In genomic region chr6:142429195-142429594, GRCh38 we compare ENCODE assay signal across 25 cellular contexts.
DNase-seq lines count a peak whose midpoint lies in the region; ATAC-seq, FAIRE-seq and TF ChIP-seq lines count a peak whose summit lies in the region.
"Had no signal": no experiment of that assay in that cellular context is flagged by ENCODE, and none has a peak within 500 bp of the region (broad histone marks: within the 10 kb centered on the region; RNA-seq: fewer than 3 reads in every experiment).

No MANE protein-coding gene starts in this region.

- H3K9ac ChIP-seq in endothelial cell of umbilical vein (replicated peaks; ENCODE audit: extremely low read depth, insufficient read depth, low read length) (no peak overlapping the region), neural progenitor cell (no peak overlapping the region)

- H3K36me3 ChIP-seq in ACC112 (ENCODE audit: insufficient read depth, low read length): 0 out of 2 replicates have a peak, but pooled peaks cover 3% of the 10 kb centered on the region
- peaks cover 0 to 17% of the 10 kb centered on the region in 2 experiments for H3K36me3 ChIP-seq in endothelial cell of umbilical vein (ENCODE audit: control insufficient read depth in 2 of 2, extremely low read depth in 1 of 2, insufficient read depth in 2 of 2, low read length in 2 of 2)
- no peaks in the 10 kb centered on the region for H3K36me3 ChIP-seq in neural progenitor cell

- H3K4me1 ChIP-seq in ACC112 (ENCODE audit: control insufficient read depth, insufficient read depth, low read length, unreplicated experiment): peaks cover 16% of the 10 kb centered on the region
- no peaks in the 10 kb centered on the region for H3K4me1 ChIP-seq in endothelial cell of umbilical vein (ENCODE audit: control insufficient read depth, extremely low read depth, insufficient read depth, low read length)
- no peaks in the 10 kb centered on the region for H3K4me1 ChIP-seq in neural progenitor cell

- no TSS peak for BruUV-seq in endothelial cell of umbilical vein (replicated peaks; lab: Mats Ljungman, UMichigan)

- H4K20me1 ChIP-seq in endothelial cell of umbilical vein (replicated peaks; ENCODE audit: control insufficient read depth, extremely low read depth, insufficient read depth, low read length): no peaks in the 10 kb centered on the region
- H4K20me1 ChIP-seq in neural progenitor cell (ENCODE audit: low read depth): no peaks in the 10 kb centered on the region

- CTCF ChIA-PET in endothelial cell of umbilical vein (lab: Charles Lee): interaction anchor here (0.7 to 1.2 kb wide), 3 partner anchors 9 to 46 kb away, joined by 3 to 7 read pairs (median 3); no protein-coding TSS in a partner anchor

- no peak for TF ChIP-seq POLR2A in endothelial cell of umbilical vein (IDR thresholded peaks at IDR 0.05; ENCODE audit: low read depth, low read length)

- DNase-seq in NCI-H1105 treated with DMSO at 0.1 percent for 48 hours (lab: John Stamatoyannopoulos, UW) (peak; percentile 20), NCI-H1105 (lab: John Stamatoyannopoulos, UW) (no peak), NCI-H69 (lab: John Stamatoyannopoulos, UW) (peak; percentile 78), endothelial cell of umbilical vein (ENCODE audit: low read depth, low spot score) (peak; percentile 56), neural progenitor cell (ENCODE audit: low spot score) (no peak)
- DNase-seq in stimulated activated CD4-positive, alpha-beta T cell treated with anti-CD3 and anti-CD28 coated beads, Interleukin-12 subunit alpha, Interleukin-12 subunit beta, amount 100 ng/mL, for 4 hours: no peak
- DNase-seq: COR-L47, DMS 273 treated with DMSO at 0.1 percent for 48 hours, DND-41, GDM1, HCEC 1CT, Karpas-422, NCI-H2029, NCI-H2171 treated with DMSO at 0.1 percent for 48 hours, NCI-H446 treated with DMSO at 0.1 percent for 48 hours, NCI-H774, PC-9 had no signal

- H3K27me3 ChIP-seq in ACC112 (ENCODE audit: insufficient read depth, low read length): no peaks in the 10 kb centered on the region
- no peaks in the 10 kb centered on the region for H3K27me3 ChIP-seq in endothelial cell of umbilical vein (ENCODE audit: control insufficient read depth in 2 of 2, insufficient read depth in 2 of 2, low read length in 2 of 2)
- H3K27me3 ChIP-seq in neural progenitor cell: no peaks in the 10 kb centered on the region

- intact Hi-C loops in endothelial cell of umbilical vein (cut with micrococcal nuclease): no loop called here

- no peak overlapping the region for H3K27ac Mint-ChIP-seq in neural progenitor cell
- H3K27ac Mint-ChIP-seq: B cell, GM23338, IgD-negative memory B cell had no signal

- H3K27me3 Mint-ChIP-seq in neural progenitor cell (ENCODE audit: insufficient read depth, low read depth): no peaks in the 10 kb centered on the region
- H3K27me3 Mint-ChIP-seq: B cell, IgD-negative memory B cell had no signal

- POLR2A ChIA-PET in endothelial cell of umbilical vein (lab: Charles Lee): no interaction called here

- no peaks in the 10 kb centered on the region for H3F3A ChIP-seq in neural progenitor cell (ENCODE audit: low read depth)

- H3K4me2 ChIP-seq in endothelial cell of umbilical vein (ENCODE audit: insufficient read depth, low read length): no peak overlapping the region
- no peak overlapping the region for H3K4me2 ChIP-seq in neural progenitor cell
- H3K4me2 ChIP-seq: GM23338, PC-9 had no signal

- H3K4me1 Mint-ChIP-seq in neural progenitor cell: no peaks in the 10 kb centered on the region
- H3K4me1 Mint-ChIP-seq: B cell, GM23338, IgD-negative memory B cell had no signal

- H3K4me3 Mint-ChIP-seq in neural progenitor cell: no peak overlapping the region
- H3K4me3 Mint-ChIP-seq: B cell, GM23338, IgD-negative memory B cell had no signal

- ATAC-seq in HG03457 (IDR thresholded peaks at IDR 0.05; ENCODE audit: unreplicated experiment): no peak
- ATAC-seq: GM23338 had no signal

- peak overlapping the region; percentile 38 for H3K27ac ChIP-seq in ACC112 (ENCODE audit: low read depth, low read length)
- H3K27ac ChIP-seq in endothelial cell of umbilical vein (ENCODE audit: insufficient read depth, low read depth, low read length): no peak overlapping the region
- no peak overlapping the region for H3K27ac ChIP-seq in neural progenitor cell
- H3K27ac ChIP-seq: 22Rv1, HL-60, PC-9 had no signal

- no peaks in the 10 kb centered on the region for H3K79me2 ChIP-seq in ACC112 (ENCODE audit: control insufficient read depth, insufficient read depth, low read length, unreplicated experiment)
- H3K79me2 ChIP-seq in endothelial cell of umbilical vein (ENCODE audit: control insufficient read depth, insufficient read depth, low read length): no peaks in the 10 kb centered on the region
- no peaks in the 10 kb centered on the region for H3K79me2 ChIP-seq in neural progenitor cell (ENCODE audit: low read depth)

- H3K9me3 Mint-ChIP-seq in neural progenitor cell: peaks cover 5% of the 10 kb centered on the region

- FAIRE-seq in endothelial cell of umbilical vein (lab: Jason Lieb, UNC): no peak
- FAIRE-seq: HTR-8/SVneo had no signal

- dilution Hi-C loops in endothelial cell of umbilical vein (cut with MboI; ENCODE audit: extremely low pct_ligation_motif_present, low sequenced_read_pairs): no loop called here

- no peaks in the 10 kb centered on the region for H3K9me1 ChIP-seq in endothelial cell of umbilical vein (replicated peaks; ENCODE audit: control insufficient read depth, extremely low read depth, insufficient read depth, low read length)

- peaks cover 6% of the 10 kb centered on the region for H3K9me3 ChIP-seq in endothelial cell of umbilical vein (replicated peaks; ENCODE audit: control insufficient read depth, insufficient read depth, low read length)
- no peaks in the 10 kb centered on the region for H3K9me3 ChIP-seq in neural progenitor cell (ENCODE audit: low read depth)

- TF ChIP-seq CTCF in endothelial cell of umbilical vein (IDR thresholded peaks at IDR 0.05; ENCODE audit: extremely low read depth in 1 of 2, insufficient read depth in 1 of 2, low read depth in 1 of 2, low read length in 2 of 2): no peak
- no peak for TF ChIP-seq CTCF in neural progenitor cell (IDR thresholded peaks at IDR 0.05)

- H3K4me3 ChIP-seq in ACC112 (ENCODE audit: low read depth, low read length) (no peak overlapping the region), endothelial cell of umbilical vein (replicated peaks in 1 of 3; ENCODE audit: insufficient read depth in 1 of 3, low read depth in 1 of 3, low read length in 3 of 3) (no peak overlapping the region), neural progenitor cell (no peak overlapping the region)
- H3K4me3 ChIP-seq: GM23338, PC-9 had no signal

- no peaks in the 10 kb centered on the region for H3K36me3 Mint-ChIP-seq in neural progenitor cell
- H3K36me3 Mint-ChIP-seq: IgD-negative memory B cell had no signal

- no peak overlapping the region for H2AFZ ChIP-seq in ACC112 (ENCODE audit: low read length, unreplicated experiment)
- no peak overlapping the region for H2AFZ ChIP-seq in endothelial cell of umbilical vein (ENCODE audit: low read depth, low read length)
- no peak overlapping the region for H2AFZ ChIP-seq in neural progenitor cell (replicated peaks)
- H2AFZ ChIP-seq: GM23338, PC-9 had no signal

TF ChIP-seq in endothelial cell of umbilical vein, 7 proteins besides CTCF, POLR2A, EP300 and RAD21:
- TF ChIP-seq MAX (IDR thresholded peaks at IDR 0.05; ENCODE audit: insufficient read depth, insufficient read length): no peak
- TF ChIP-seq MYC (IDR thresholded peaks at IDR 0.05; ENCODE audit: low read depth, low read length): no peak
- TF ChIP-seq FOS (IDR thresholded peaks at IDR 0.05; ENCODE audit: borderline replicate concordance, insufficient read depth, low read length): peak; percentile 35
- no peak for TF ChIP-seq GATA2 (IDR thresholded peaks at IDR 0.05; ENCODE audit: insufficient read depth, insufficient read length, low read depth, low read length)

Comparison
In these comparisons a context has a peak if more than half of its experiments do, and no peak if none do; other contexts are left out.
1. DNase-seq: peak in NCI-H1105 treated with DMSO at 0.1 percent for 48 hours (single experiment), NCI-H69 (single experiment) and endothelial cell of umbilical vein (single experiment); none in NCI-H1105 (single experiment), stimulated activated CD4-positive, alpha-beta T cell treated with anti-CD3 and anti-CD28 coated beads, Interleukin-12 subunit alpha, Interleukin-12 subunit beta, amount 100 ng/mL, for 4 hours (single experiment) and neural progenitor cell (single experiment).